Comparison of ENCODE assay signal across 25 cellular contexts in the genomic region with DNA sequence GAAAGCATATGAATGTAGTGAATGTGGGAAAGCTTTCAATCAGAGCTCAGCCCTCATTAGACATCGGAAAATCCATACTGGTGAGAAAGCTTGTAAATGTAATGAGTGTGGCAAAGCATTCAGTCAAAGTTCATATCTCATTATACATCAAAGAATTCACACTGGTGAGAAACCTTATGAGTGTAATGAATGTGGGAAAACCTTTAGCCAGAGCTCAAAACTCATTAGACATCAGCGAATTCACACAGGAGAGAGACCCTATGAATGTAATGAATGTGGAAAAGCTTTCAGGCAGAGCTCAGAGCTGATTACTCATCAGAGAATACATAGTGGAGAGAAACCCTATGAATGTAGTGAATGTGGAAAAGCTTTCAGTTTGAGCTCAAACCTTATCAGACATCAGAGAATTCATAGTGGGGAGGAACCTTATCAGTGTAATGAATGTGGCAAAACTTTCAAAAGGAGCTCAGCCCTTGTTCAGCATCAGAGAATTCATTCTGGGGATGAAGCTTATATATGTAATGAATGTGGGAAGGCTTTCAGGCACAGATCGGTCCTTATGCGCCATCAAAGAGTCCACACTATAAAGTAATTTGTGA.
"Had no signal": no experiment of that assay in that cellular context is flagged by ENCODE, and none has a peak within 500 bp of the region (broad histone marks: within the 10 kb centered on the region; RNA-seq: fewer than 3 reads in every experiment).

No MANE protein-coding gene starts in this region.

- H3K4me3 ChIP-seq: colonic mucosa, esophagus muscularis mucosa, gastroesophageal sphincter, heart left ventricle, hepatocyte, mucosa of descending colon, right lobe of liver, thyroid gland had no signal

- DNase-seq: colonic mucosa; effector CD8-positive, alpha-beta T cell; foreskin keratinocyte; heart left ventricle; kidney; mucosa of descending colon; naive B cell; right lobe of liver; small intestine; stimulated activated CD4-positive, alpha-beta T cell treated with anti-CD3 and anti-CD28 coated beads, Interleukin-15, amount 100 ng/mL, for 24 hours; stimulated activated CD4-positive, alpha-beta T cell treated with anti-CD3 and anti-CD28 coated beads, Interleukin-2, amount 100 ng/mL, for 48 hours; stimulated activated naive B cell treated with anti-CD40 and anti-IgM and Interleukin-4, amounts not matched to agents 10 μg/mL and 1 μg/mL and 100 μg/mL, for 72 hours; stimulated activated naive CD8-positive, alpha-beta T cell treated with anti-CD3 and anti-CD28 coated beads, Interleukin-15, amount 100 ng/mL, for 72 hours; thyroid gland had no signal

- H3K9me3 ChIP-seq: colonic mucosa, esophagus muscularis mucosa, gastroesophageal sphincter, mucosa of descending colon, thyroid gland had no signal

- H3K9ac ChIP-seq: parathyroid adenoma had no signal

- H3K27me3 Mint-ChIP-seq: dendritic cell treated with granulocyte-macrophage colony-stimulating factor and Interleukin-4, amounts not matched to agents 40 ng/mL and 50 ng/mL, for 4 days; naive B cell; natural killer cell treated with Interleukin-12 subunit alpha and Interleukin-12 subunit beta and Interleukin-15 and Interleukin-18, amount 100 ng/mL, for 72 hours; progenitor cell of endocrine pancreas; stimulated activated naive B cell treated with anti-CD40 and anti-IgM and Interleukin-4, amounts not matched to agents 10 μg/mL and 1 μg/mL and 100 μg/mL, for 72 hours; stimulated activated naive CD8-positive, alpha-beta T cell treated with anti-CD3 and anti-CD28 coated beads, Interleukin-15, amount 100 ng/mL, for 72 hours; type B pancreatic cell had no signal

- H3K27ac Mint-ChIP-seq: dendritic cell treated with granulocyte-macrophage colony-stimulating factor and Interleukin-4, amounts not matched to agents 40 ng/mL and 50 ng/mL, for 4 days; mesothelial cell of epicardium; progenitor cell of endocrine pancreas; stimulated activated naive CD8-positive, alpha-beta T cell treated with anti-CD3 and anti-CD28 coated beads, Interleukin-15, amount 100 ng/mL, for 72 hours; type B pancreatic cell had no signal

- H3K4me2 ChIP-seq: hepatocyte had no signal

- H3K27ac ChIP-seq: colonic mucosa, esophagus muscularis mucosa, foreskin keratinocyte, gastroesophageal sphincter, heart left ventricle, hepatocyte, parathyroid adenoma, right lobe of liver, thyroid gland had no signal

- H2AFZ ChIP-seq: hepatocyte, parathyroid adenoma had no signal

- H3K27me3 ChIP-seq: colonic mucosa, esophagus muscularis mucosa, foreskin keratinocyte, gastroesophageal sphincter, heart left ventricle, hepatocyte, right lobe of liver, thyroid gland had no signal

- ATAC-seq: foreskin keratinocyte; gastroesophageal sphincter; heart left ventricle; left lobe of liver; mucosa of descending colon; natural killer cell treated with Interleukin-12 subunit alpha and Interleukin-12 subunit beta and Interleukin-15 and Interleukin-18, amount 100 ng/mL, for 72 hours; right lobe of liver; stimulated activated naive B cell treated with anti-CD40 and anti-IgM and Interleukin-4, amounts not matched to agents 10 μg/mL and 1 μg/mL and 100 μg/mL, for 72 hours; stimulated activated naive CD8-positive, alpha-beta T cell treated with anti-CD3 and anti-CD28 coated beads, Interleukin-15, amount 100 ng/mL, for 72 hours had no signal

- H3K4me1 ChIP-seq: colonic mucosa, parathyroid adenoma, right lobe of liver had no signal

- H3K4me3 Mint-ChIP-seq: dendritic cell treated with granulocyte-macrophage colony-stimulating factor and Interleukin-4, amounts not matched to agents 40 ng/mL and 50 ng/mL, for 4 days; mesothelial cell of epicardium; natural killer cell treated with Interleukin-12 subunit alpha and Interleukin-12 subunit beta and Interleukin-15 and Interleukin-18, amount 100 ng/mL, for 72 hours; neural crest cell; stimulated activated naive B cell treated with anti-CD40 and anti-IgM and Interleukin-4, amounts not matched to agents 10 μg/mL and 1 μg/mL and 100 μg/mL, for 72 hours; stimulated activated naive CD8-positive, alpha-beta T cell treated with anti-CD3 and anti-CD28 coated beads, Interleukin-15, amount 100 ng/mL, for 72 hours; type B pancreatic cell had no signal
